In genomic region chr20:49916146-49917002, GRCh38 we compare ENCODE assay signal across 1 cellular context.
TF ChIP-seq lines count a peak whose summit lies in the region.

No MANE protein-coding gene starts in this region.

TF ChIP-seq in HepG2, 621 proteins besides CTCF, POLR2A, EP300 and RAD21 (continued from another document and continues in another):
- TF ChIP-seq ZBTB33 (CRISPR knock-in tag; IDR thresholded peaks at IDR 0.05) (peak; percentile 76; the same call in 1 of the 2 replicates), ZNF672 (CRISPR knock-in tag; IDR thresholded peaks at IDR 0.05) (no peak), BCLAF1 (IDR thresholded peaks at IDR 0.05) (no peak), SCMH1 (CRISPR knock-in tag; IDR thresholded peaks at IDR 0.05; ENCODE audit: borderline replicate concordance) (no peak), MIXL1 (CRISPR knock-in tag; IDR thresholded peaks at IDR 0.05) (peak; percentile 100), GPBP1L1 (CRISPR knock-in tag; IDR thresholded peaks at IDR 0.05) (no peak), ZNF713 (CRISPR knock-in tag; IDR thresholded peaks at IDR 0.05) (no peak), AGO2 (optimal IDR thresholded peaks at IDR 0.05; ENCODE audit: low read depth, low read length) (no peak), CBX1 (IDR thresholded peaks at IDR 0.05; ENCODE audit: low read depth) (no peak), ZBTB10 (CRISPR knock-in tag; IDR thresholded peaks at IDR 0.05; ENCODE audit: borderline replicate concordance) (no peak), TEAD2 (CRISPR knock-in tag; IDR thresholded peaks at IDR 0.05) (no peak), HNRNPL (IDR thresholded peaks at IDR 0.05; ENCODE audit: low read depth, low read length) (no peak), CSRNP1 (CRISPR knock-in tag; IDR thresholded peaks at IDR 0.05) (peak; percentile 80), ZNF704 (CRISPR knock-in tag; IDR thresholded peaks at IDR 0.05; ENCODE audit: borderline replicate concordance) (0 out of 2 replicates have a peak, but pooled peaks have one; percentile 79), PRDM4 (CRISPR knock-in tag; IDR thresholded peaks at IDR 0.05; ENCODE audit: borderline replicate concordance) (no peak), AKAP8 (CRISPR knock-in tag; IDR thresholded peaks at IDR 0.05) (peak; percentile 0), ZNF264 (CRISPR knock-in tag; IDR thresholded peaks at IDR 0.05) (peak; percentile 78; the same call in 1 of the 2 replicates), ZNF337 (CRISPR knock-in tag; IDR thresholded peaks at IDR 0.05; ENCODE audit: borderline replicate concordance, low read depth) (peak; percentile 33; the same call in 1 of the 2 replicates), SKIL (CRISPR knock-in tag; IDR thresholded peaks at IDR 0.05; ENCODE audit: borderline replicate concordance) (peak; percentile 12; the same call in 1 of the 2 replicates), ZFX (CRISPR knock-in tag; IDR thresholded peaks at IDR 0.05; ENCODE audit: low read depth) (no peak), ARNTL (CRISPR knock-in tag; IDR thresholded peaks at IDR 0.05) (peak; percentile 68; the same call in 1 of the 2 replicates), ZBTB37 (CRISPR knock-in tag; IDR thresholded peaks at IDR 0.05) (no peak), FOXP4 (CRISPR knock-in tag; IDR thresholded peaks at IDR 0.05) (peak; percentile 98), ZNF512B (CRISPR knock-in tag; IDR thresholded peaks at IDR 0.05; ENCODE audit: borderline replicate concordance) (no peak), ZNF275 (CRISPR knock-in tag; IDR thresholded peaks at IDR 0.05; ENCODE audit: borderline replicate concordance) (0 out of 2 replicates have a peak, but pooled peaks have one; percentile 26)
